In the genomic region with DNA sequence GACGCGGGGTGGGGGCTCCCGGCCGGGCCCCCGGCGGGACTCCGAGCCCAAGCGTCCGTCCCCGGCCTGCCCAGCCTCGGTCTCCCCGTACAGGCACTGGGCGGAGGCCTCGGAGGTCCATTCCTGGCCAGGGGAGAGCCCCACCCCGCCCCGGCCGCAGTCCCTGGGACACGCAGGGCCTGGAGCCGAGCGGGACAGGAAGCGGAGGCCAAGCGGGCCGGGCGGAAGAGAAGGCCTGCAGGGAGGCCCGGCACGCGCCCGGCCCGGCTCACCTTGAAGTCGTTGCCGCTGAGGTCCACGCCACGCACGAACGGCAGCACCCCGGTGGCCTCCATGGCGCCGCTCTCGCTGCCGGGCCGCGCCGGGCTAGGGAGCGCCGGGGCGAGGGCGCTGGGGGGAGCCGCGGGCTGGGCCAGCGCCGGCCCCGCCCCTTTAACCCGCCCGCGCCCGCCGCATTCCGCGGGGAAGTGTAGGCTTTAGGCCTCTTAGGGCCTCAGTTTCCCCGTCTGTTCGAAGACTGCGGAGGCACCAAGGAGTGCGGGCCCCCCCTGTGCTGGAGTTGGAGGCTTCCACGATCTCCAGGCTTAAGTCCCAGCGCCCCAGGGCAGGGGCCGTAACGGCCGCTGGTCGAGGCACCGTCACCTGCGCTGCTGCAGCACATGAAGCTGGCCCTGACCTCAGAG, we compare ENCODE assay signal across 8 cellular contexts. TPM values are rescaled to one million over a fixed set of nuclear protein-coding genes. Genes with fewer than 3 reads are reported as not detected.
A peak's percentile ranks its signal among the peaks of the same experiment; 100 is the strongest.
DNase-seq lines count a peak whose midpoint lies in the region; ATAC-seq and TF ChIP-seq lines count a peak whose summit lies in the region.

A gene (minus strand): TSS at position 383 of the 683 bp plus-strand sequence. CDS start 48 bp downstream, at position 335.

- peak within 1 kb of the TSS; percentile 89 for H3K27ac Mint-ChIP-seq in T-helper 1 cell treated with Interleukin-12 subunit alpha and Interleukin-12 subunit beta and Interleukin-4 antibody, amounts not matched to agents 30 μg/mL and 1 μg/mL, for 36 hours

- TF ChIP-seq POLR2A in vagina (IDR thresholded peaks at IDR 0.05): peak in 1 of 2 donors; percentile 79

- no peaks in the 10 kb centered on the region for H3K9me3 Mint-ChIP-seq in T-helper 1 cell treated with Interleukin-12 subunit alpha and Interleukin-12 subunit beta and Interleukin-4 antibody, amounts not matched to agents 30 μg/mL and 1 μg/mL, for 36 hours

- ATAC-seq in HG03342 (IDR thresholded peaks at IDR 0.05; ENCODE audit: unreplicated experiment): peak; percentile 26
- peak; percentile 64 for ATAC-seq in left ventricle myocardium superior
- ATAC-seq in GM21528 (IDR thresholded peaks at IDR 0.05; ENCODE audit: low FRiP score, unreplicated experiment): no peak

- peak; percentile 82 for DNase-seq in GM13977 (ENCODE audit: low spot score)
- DNase-seq in anterior cingulate cortex (lab: John Stamatoyannopoulos, UW): peak in 48 of 58 donors; percentile 8 to 84 (median 54)
- peak; percentile 81 for DNase-seq in left ventricle myocardium superior
- DNase-seq in posterior cingulate gyrus: peak; percentile 50 to 94 (median 62)
- no peak for DNase-seq in vagina (ENCODE audit: extremely low spot score in 2 of 2)

- peaks cover 30% of the 10 kb centered on the region for H3K4me1 Mint-ChIP-seq in T-helper 1 cell treated with Interleukin-12 subunit alpha and Interleukin-12 subunit beta and Interleukin-4 antibody, amounts not matched to agents 30 μg/mL and 1 μg/mL, for 36 hours (ENCODE audit: low read depth)

- peaks cover 63% of the 10 kb centered on the region for H3K4me1 ChIP-seq in vagina

- no peaks in the 10 kb centered on the region for H3K27me3 ChIP-seq in vagina

- TF ChIP-seq CTCF in GM13977 (IDR thresholded peaks at IDR 0.05; ENCODE audit: extremely low read depth, insufficient read depth, missing control alignments) (no peak), vagina (IDR thresholded peaks at IDR 0.05) (no peak)

- peak within 1 kb of the TSS; percentile 90 for H3K27ac ChIP-seq in vagina

- peaks cover 22% of the 10 kb centered on the region for H3K36me3 Mint-ChIP-seq in T-helper 1 cell treated with Interleukin-12 subunit alpha and Interleukin-12 subunit beta and Interleukin-4 antibody, amounts not matched to agents 30 μg/mL and 1 μg/mL, for 36 hours (ENCODE audit: low read depth)

- peak within 1 kb of the TSS; percentile 99 for H3K4me3 Mint-ChIP-seq in T-helper 1 cell treated with Interleukin-12 subunit alpha and Interleukin-12 subunit beta and Interleukin-4 antibody, amounts not matched to agents 30 μg/mL and 1 μg/mL, for 36 hours

- H3K4me3 ChIP-seq in vagina: peak within 1 kb of the TSS; percentile 85 to 94

- intact Hi-C loops in left ventricle myocardium superior (cut with micrococcal nuclease) (no loop called here), posterior cingulate gyrus (cut with DNase I) (no loop called here), vagina (cut with DNase I) (no loop called here)

- no peaks in the 10 kb centered on the region for H3K9me3 ChIP-seq in vagina

- no peaks in the 10 kb centered on the region for H3K27me3 Mint-ChIP-seq in T-helper 1 cell treated with Interleukin-12 subunit alpha and Interleukin-12 subunit beta and Interleukin-4 antibody, amounts not matched to agents 30 μg/mL and 1 μg/mL, for 36 hours (ENCODE audit: low read depth)

- in situ Hi-C loops in GM13977 (cut with MboI; ENCODE audit: low pct_unique_long_range_greater_than_20kb, low sequenced_read_pairs, unreplicated experiment): no loop called here

- peaks cover 0 to 42% of the 10 kb centered on the region in 2 donors for H3K36me3 ChIP-seq in vagina

RNA-seq across cellular contexts. Expression of the gene that starts here (rescaled TPM):
- total RNA-seq in left ventricle myocardium superior (292 TPM), vagina (277 TPM)

Comparison
In these comparisons a context has a peak if more than half of its experiments do, and no peak if none do; other contexts are left out.
1. DNase-seq: peak in GM13977 (single experiment), anterior cingulate cortex (48 of 58), left ventricle myocardium superior (single experiment) and posterior cingulate gyrus (10 of 10); none in vagina (0 of 2).